8 cellular contexts compared by ENCODE assay signal in genomic region chrX:68498508-68499379, GRCh38. TPM values are rescaled to one million over a fixed set of nuclear protein-coding genes. Genes with fewer than 3 reads are reported as not detected.
DNase-seq lines count a peak whose midpoint lies in the region; ATAC-seq and TF ChIP-seq lines count a peak whose summit lies in the region.

TSS of gene YIPF6 (plus strand) at chrX:68499051. CDS start at chrX:68499067, 16 bp downstream.

- DNase-seq in GM13976 (ENCODE audit: low spot score) (peak; percentile 83), NCI-H1105 treated with DMSO at 0.1 percent for 48 hours (lab: John Stamatoyannopoulos, UW) (peak; percentile 42), amniotic stem cell (lab: John Stamatoyannopoulos, UW) (peak; percentile 33), left cardiac atrium (peak; percentile 80), prostate gland (ENCODE audit: low spot score) (peak; percentile 71)

- H3K36me3 ChIP-seq in prostate gland (no peaks in the 10 kb centered on the region), urinary bladder (ENCODE audit: insufficient read depth) (no peaks in the 10 kb centered on the region)

- peaks cover 3% of the 10 kb centered on the region for H3K36me3 Mint-ChIP-seq in T-helper 1 cell treated with Interleukin-12 subunit alpha and Interleukin-12 subunit beta and Interleukin-4 antibody, amounts not matched to agents 30 μg/mL and 1 μg/mL, for 36 hours (ENCODE audit: low read depth)

- peak within 1 kb of the TSS; percentile 94 to 96 for H3K27ac ChIP-seq in prostate gland
- H3K27ac ChIP-seq in urinary bladder (ENCODE audit: low read depth), result peak within 1 kb of the TSS; percentile 98

- peaks cover 13% of the 10 kb centered on the region for H3K4me1 Mint-ChIP-seq in T-helper 1 cell treated with Interleukin-12 subunit alpha and Interleukin-12 subunit beta and Interleukin-4 antibody, amounts not matched to agents 30 μg/mL and 1 μg/mL, for 36 hours (ENCODE audit: low read depth)

- TF ChIP-seq CTCF in GM13976 (IDR thresholded peaks at IDR 0.05; ENCODE audit: borderline replicate concordance, control extremely low read depth, extremely low read depth, insufficient read depth, missing control alignments), result no peak
- no peak for TF ChIP-seq CTCF in prostate gland (IDR thresholded peaks at IDR 0.05)

- H3K4me3 ChIP-seq in prostate gland (peak within 1 kb of the TSS; percentile 49 to 55), urinary bladder (ENCODE audit: low read depth, low read length) (peak within 1 kb of the TSS; percentile 71)

- H3K9me3 Mint-ChIP-seq in T-helper 1 cell treated with Interleukin-12 subunit alpha and Interleukin-12 subunit beta and Interleukin-4 antibody, amounts not matched to agents 30 μg/mL and 1 μg/mL, for 36 hours, result no peaks in the 10 kb centered on the region

- no peaks in the 10 kb centered on the region for H3K4me1 ChIP-seq in prostate gland (replicated peaks)
- no peaks in the 10 kb centered on the region for H3K4me1 ChIP-seq in urinary bladder (ENCODE audit: insufficient read depth)

- no peaks in the 10 kb centered on the region for H3K27me3 Mint-ChIP-seq in T-helper 1 cell treated with Interleukin-12 subunit alpha and Interleukin-12 subunit beta and Interleukin-4 antibody, amounts not matched to agents 30 μg/mL and 1 μg/mL, for 36 hours (ENCODE audit: low read depth)

- under 1% methylated on average over 37 of the region's 68 CpGs for WGBS in prostate gland
- under 1% methylated on average over 68 of the region's 68 CpGs for WGBS in urinary bladder

- H3K9me3 ChIP-seq in prostate gland, result no peaks in the 10 kb centered on the region

- peak within 1 kb of the TSS; percentile 99 for H3K4me3 Mint-ChIP-seq in T-helper 1 cell treated with Interleukin-12 subunit alpha and Interleukin-12 subunit beta and Interleukin-4 antibody, amounts not matched to agents 30 μg/mL and 1 μg/mL, for 36 hours

- ATAC-seq in HG02623 (IDR thresholded peaks at IDR 0.05; ENCODE audit: unreplicated experiment) (peak; percentile 99), left cardiac atrium (peak; percentile 96 to 97)

- H3K27ac Mint-ChIP-seq in T-helper 1 cell treated with Interleukin-12 subunit alpha and Interleukin-12 subunit beta and Interleukin-4 antibody, amounts not matched to agents 30 μg/mL and 1 μg/mL, for 36 hours, result peak within 1 kb of the TSS; percentile 98

- intact Hi-C loops in left cardiac atrium (cut with DNase I) (loop anchor here in 1 of 2 donors (10.0 kb wide), 1 partner anchor 56 kb away; no protein-coding TSS in a partner anchor), prostate gland (cut with DNase I) (no loop called here)

- peak; percentile 76 for TF ChIP-seq POLR2A in prostate gland (IDR thresholded peaks at IDR 0.05)

- in situ Hi-C loops in GM13976 (cut with MboI; ENCODE audit: low sequenced_read_pairs, unreplicated experiment), result no loop called here

- no peaks in the 10 kb centered on the region for H3K27me3 ChIP-seq in prostate gland (replicated peaks; ENCODE audit: insufficient read depth)

RNA-seq across cellular contexts. Expression of gene YIPF6, which starts in this region (rescaled TPM):
- total RNA-seq in left cardiac atrium (10 to 100 TPM; 31.1 to 33.0 TPM), prostate gland (10 to 100 TPM; 28.6 to 41.8 TPM), urinary bladder (38.3 TPM)
- polyA plus RNA-seq in urinary bladder, result 17.1 TPM

Comparison
In these comparisons a context has a peak if more than half of its experiments do, and no peak if none do; other contexts are left out.
1. Peak in every context shown above with its lines: DNase-seq, ATAC-seq, H3K4me3 ChIP-seq and H3K27ac ChIP-seq.
2. DNase-seq: peak in every context shown above with its lines; median percentile 83 in GM13976; 80 in left cardiac atrium; 71 in prostate gland; 42 in NCI-H1105 treated with DMSO at 0.1 percent for 48 hours; 33 in amniotic stem cell.